31 cellular contexts compared by ENCODE assay signal in the genomic region with DNA sequence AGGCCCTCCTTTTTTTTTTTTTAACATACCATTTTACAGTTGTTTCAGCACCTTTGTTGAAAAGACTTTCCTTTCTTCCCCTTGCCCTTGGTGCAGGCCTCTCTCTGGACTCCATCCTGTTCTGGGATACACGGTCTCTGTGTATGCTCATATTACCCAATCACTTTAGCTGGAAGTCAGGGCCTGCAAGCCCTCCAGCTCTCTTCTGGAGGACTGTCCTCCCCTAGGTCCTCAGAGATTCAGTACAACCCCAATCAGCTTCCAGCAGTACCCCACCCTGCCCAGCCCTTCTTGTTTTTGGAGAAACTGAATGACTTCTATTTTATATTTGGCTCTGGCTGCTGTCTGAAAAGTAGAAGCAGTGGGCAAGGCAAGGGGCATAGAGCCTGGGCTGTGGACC.
"Had no signal": no experiment of that assay in that cellular context is flagged by ENCODE, and none has a peak within 500 bp of the region (broad histone marks: within the 10 kb centered on the region; RNA-seq: fewer than 3 reads in every experiment).

No MANE protein-coding gene starts in this region.

- H3K9me3 Mint-ChIP-seq: activated CD4-positive, alpha-beta memory T cell treated with anti-CD3 and anti-CD28 coated beads, Interleukin-2, amount 10 ng/mL, durations not matched to agents 7 days and 5 days; activated CD4-positive, alpha-beta T cell treated with anti-CD3 and anti-CD28 coated beads, Interleukin-2, amount 10 ng/mL, durations not matched to agents 7 days and 5 days; activated naive CD4-positive, alpha-beta T cell treated with anti-CD3 and anti-CD28 coated beads, Interleukin-2, amount 10 ng/mL, durations not matched to agents 7 days and 5 days; activated naive CD4-positive, alpha-beta T cell treated with anti-CD3 and anti-CD28 coated beads, Interleukin-2, amount 50 U/mL, for 72 hours; activated naive CD8-positive, alpha-beta T cell treated with anti-CD3 and anti-CD28 coated beads, Interleukin-2, amount 10 ng/mL, durations not matched to agents 7 days and 5 days; activated T-cell treated with anti-CD3 and anti-CD28 coated beads, Interleukin-2, amount 50 U/mL, for 24 hours; activated T-cell treated with anti-CD3 and anti-CD28 coated beads, Interleukin-2, amount 50 U/mL, for 72 hours; central memory CD8-positive, alpha-beta T cell; dendritic cell treated with granulocyte-macrophage colony-stimulating factor and Interleukin-4, amounts not matched to agents 40 ng/mL and 50 ng/mL, for 4 days; endodermal cell; T-helper 2 cell treated with Interferon-gamma antibody and Interleukin-4, amounts not matched to agents 5 μg/mL and 100 μg/mL, for 36 hours had no signal

- ATAC-seq: activated CD4-positive, alpha-beta T cell treated with anti-CD3 and anti-CD28 coated beads for 36 hours; activated naive CD4-positive, alpha-beta T cell treated with anti-CD3 and anti-CD28 coated beads, Interleukin-2, amount 50 U/mL, for 72 hours; activated T-cell treated with anti-CD3 and anti-CD28 coated beads, Interleukin-2, amount 50 U/mL, for 72 hours; T-helper 17 cell had no signal

- H3K27me3 ChIP-seq: ascending aorta, breast epithelium, cardiac muscle cell, dorsolateral prefrontal cortex had no signal

- H3K4me1 ChIP-seq: ascending aorta, breast epithelium had no signal

- H3K9me3 ChIP-seq: ascending aorta had no signal

- H3K4me3 ChIP-seq: ascending aorta, breast epithelium, cardiac muscle cell, coronary artery, dorsolateral prefrontal cortex had no signal

- H3K4me1 Mint-ChIP-seq: activated CD4-positive, alpha-beta memory T cell treated with anti-CD3 and anti-CD28 coated beads, Interleukin-2, amount 10 ng/mL, durations not matched to agents 7 days and 5 days; activated CD4-positive, alpha-beta T cell treated with anti-CD3 and anti-CD28 coated beads for 36 hours; activated CD4-positive, alpha-beta T cell treated with anti-CD3 and anti-CD28 coated beads, Interleukin-2, amount 10 ng/mL, durations not matched to agents 7 days and 5 days; activated naive CD4-positive, alpha-beta T cell treated with anti-CD3 and anti-CD28 coated beads, Interleukin-2, amount 10 ng/mL, durations not matched to agents 7 days and 5 days; activated naive CD8-positive, alpha-beta T cell treated with anti-CD3 and anti-CD28 coated beads, Interleukin-2, amount 10 ng/mL, durations not matched to agents 7 days and 5 days; central memory CD8-positive, alpha-beta T cell; T-helper 17 cell had no signal

- H3K27me3 Mint-ChIP-seq: brain had no signal

- H3K27ac ChIP-seq: ascending aorta, breast epithelium, coronary artery, dorsolateral prefrontal cortex, WERI-Rb-1 had no signal

- DNase-seq: activated CD4-positive, alpha-beta memory T cell treated with anti-CD3 and anti-CD28 coated beads, Interleukin-2, amount 10 ng/mL, durations not matched to agents 7 days and 5 days; activated CD4-positive, alpha-beta T cell treated with anti-CD3 and anti-CD28 coated beads for 36 hours; activated CD4-positive, alpha-beta T cell treated with anti-CD3 and anti-CD28 coated beads, Interleukin-2, amount 10 ng/mL, durations not matched to agents 7 days and 5 days; activated CD4-positive, alpha-beta T cell treated with anti-CD3 and anti-CD28 coated beads, Interleukin-2, amount 50 U/mL, for 4 hours; activated CD4-positive, CD25-positive, alpha-beta regulatory T cell; activated CD4-positive, CD25-positive, alpha-beta regulatory T cell treated with anti-CD3 and anti-CD28 coated beads, Interleukin-2, amount 50 U/mL, for 72 hours; activated CD8-positive, alpha-beta memory T cell treated with anti-CD3 and anti-CD28 coated beads, Interleukin-2, amount 50 U/mL, for 48 hours; activated gamma-delta T cell; activated naive CD4-positive, alpha-beta T cell; activated naive CD4-positive, alpha-beta T cell treated with anti-CD3 and anti-CD28 coated beads, Interleukin-2, amount 10 ng/mL, durations not matched to agents 7 days and 5 days; activated naive CD8-positive, alpha-beta T cell treated with anti-CD3 and anti-CD28 coated beads, Interleukin-2, amount 10 ng/mL, durations not matched to agents 7 days and 5 days; activated T-cell treated with anti-CD3 and anti-CD28 coated beads for 4 hours; activated T-cell treated with anti-CD3 and anti-CD28 coated beads, Interleukin-2, amount 50 U/mL, for 24 hours; activated T-cell treated with anti-CD3 and anti-CD28 coated beads, Interleukin-2, amount 50 U/mL, for 72 hours; dorsolateral prefrontal cortex; effector memory CD4-positive, alpha-beta T cell; endodermal cell; foreskin fibroblast; T-helper 1 cell; T-helper 17 cell; T1000; WERI-Rb-1 had no signal

- H3K36me3 ChIP-seq: ascending aorta, breast epithelium, cardiac muscle cell, WERI-Rb-1 had no signal

- H3K27ac Mint-ChIP-seq: activated CD4-positive, alpha-beta memory T cell treated with anti-CD3 and anti-CD28 coated beads, Interleukin-2, amount 10 ng/mL, durations not matched to agents 7 days and 5 days; activated CD4-positive, alpha-beta T cell treated with anti-CD3 and anti-CD28 coated beads for 36 hours; activated CD4-positive, alpha-beta T cell treated with anti-CD3 and anti-CD28 coated beads, Interleukin-2, amount 10 ng/mL, durations not matched to agents 7 days and 5 days; activated naive CD4-positive, alpha-beta T cell treated with anti-CD3 and anti-CD28 coated beads, Interleukin-2, amount 10 ng/mL, durations not matched to agents 7 days and 5 days; activated naive CD8-positive, alpha-beta T cell treated with anti-CD3 and anti-CD28 coated beads, Interleukin-2, amount 10 ng/mL, durations not matched to agents 7 days and 5 days; activated T-cell treated with anti-CD3 and anti-CD28 coated beads, Interleukin-2, amount 50 U/mL, for 24 hours; activated T-cell treated with anti-CD3 and anti-CD28 coated beads, Interleukin-2, amount 50 U/mL, for 72 hours; dendritic cell treated with granulocyte-macrophage colony-stimulating factor and Interleukin-4, amounts not matched to agents 40 ng/mL and 50 ng/mL, for 4 days; endodermal cell; T-helper 17 cell; T-helper 2 cell treated with Interferon-gamma antibody and Interleukin-4, amounts not matched to agents 5 μg/mL and 100 μg/mL, for 36 hours had no signal

- H3K36me3 Mint-ChIP-seq: activated naive CD4-positive, alpha-beta T cell treated with anti-CD3 and anti-CD28 coated beads, Interleukin-2, amount 10 ng/mL, durations not matched to agents 7 days and 5 days; activated naive CD4-positive, alpha-beta T cell treated with anti-CD3 and anti-CD28 coated beads, Interleukin-2, amount 50 U/mL, for 72 hours; activated naive CD8-positive, alpha-beta T cell treated with anti-CD3 and anti-CD28 coated beads, Interleukin-2, amount 10 ng/mL, durations not matched to agents 7 days and 5 days; brain had no signal

- H3K4me3 Mint-ChIP-seq: activated CD4-positive, alpha-beta memory T cell treated with anti-CD3 and anti-CD28 coated beads, Interleukin-2, amount 10 ng/mL, durations not matched to agents 7 days and 5 days; activated CD4-positive, alpha-beta T cell treated with anti-CD3 and anti-CD28 coated beads for 36 hours; activated CD4-positive, alpha-beta T cell treated with anti-CD3 and anti-CD28 coated beads, Interleukin-2, amount 10 ng/mL, durations not matched to agents 7 days and 5 days; activated naive CD4-positive, alpha-beta T cell treated with anti-CD3 and anti-CD28 coated beads, Interleukin-2, amount 10 ng/mL, durations not matched to agents 7 days and 5 days; activated naive CD8-positive, alpha-beta T cell treated with anti-CD3 and anti-CD28 coated beads, Interleukin-2, amount 10 ng/mL, durations not matched to agents 7 days and 5 days; activated T-cell treated with anti-CD3 and anti-CD28 coated beads, Interleukin-2, amount 50 U/mL, for 24 hours; activated T-cell treated with anti-CD3 and anti-CD28 coated beads, Interleukin-2, amount 50 U/mL, for 72 hours; brain; central memory CD8-positive, alpha-beta T cell; dendritic cell treated with granulocyte-macrophage colony-stimulating factor and Interleukin-4, amounts not matched to agents 40 ng/mL and 50 ng/mL, for 4 days; endodermal cell; T-helper 17 cell; T-helper 2 cell treated with Interferon-gamma antibody and Interleukin-4, amounts not matched to agents 5 μg/mL and 100 μg/mL, for 36 hours had no signal
